Comparison of ENCODE assay signal across 21 cellular contexts in genomic region chr6:36526066-36526465, GRCh38. TPM values are rescaled to one million over a fixed set of nuclear protein-coding genes. Genes with fewer than 3 reads are reported as not detected.
DNase-seq lines count a peak whose midpoint lies in the region; ATAC-seq and TF ChIP-seq lines count a peak whose summit lies in the region.
"Had no signal": no experiment of that assay in that cellular context is flagged by ENCODE, and none has a peak within 500 bp of the region (broad histone marks: within the 10 kb centered on the region; RNA-seq: fewer than 3 reads in every experiment).

No MANE protein-coding gene starts in this region.

- TF ChIP-seq CTCF in Loucy (conservative IDR thresholded peaks at IDR 0.05; ENCODE audit: low read length), result no peak
- TF ChIP-seq CTCF in WTC11 (IDR thresholded peaks at IDR 0.05), result no peak
- TF ChIP-seq CTCF in osteocyte (IDR thresholded peaks at IDR 0.05), result no peak
- no peak for TF ChIP-seq CTCF in foreskin fibroblast (IDR thresholded peaks at IDR 0.05; ENCODE audit: low read depth, low read length)

- no peaks in the 10 kb centered on the region for H3K27me3 ChIP-seq in Loucy (ENCODE audit: insufficient read depth, low read length, poor library complexity, severe bottlenecking)
- H3K27me3 ChIP-seq: ascending aorta, thyroid gland had no signal

- no peak overlapping the region for H2AFZ ChIP-seq in Loucy (ENCODE audit: low read length)
- H2AFZ ChIP-seq: GM23248 had no signal

- H3K4me2 ChIP-seq in Loucy (ENCODE audit: low read depth, low read length, poor library complexity, severe bottlenecking), result peak overlapping the region; percentile 21
- H3K4me2 ChIP-seq: SK-N-SH had no signal

- CTCF ChIA-PET in activated naive CD4-positive, alpha-beta T cell treated with anti-CD3 and anti-CD28 coated beads for 36 hours (lab: Charles Lee), result interaction anchor here (0.6 to 1.0 kb wide), 2 partner anchors 12 to 66 kb away, joined by 3 read pairs; no protein-coding TSS in a partner anchor
- CTCF ChIA-PET in WTC11 (lab: Charles Lee), result interaction anchor here (0.7 kb wide), 1 partner anchor 97 kb away, joined by 4 read pairs; no protein-coding TSS in a partner anchor

- peaks cover 58% of the 10 kb centered on the region for H3K79me2 ChIP-seq in Loucy (ENCODE audit: insufficient read depth, low read length)

- H3K9me2 ChIP-seq in Loucy (replicated peaks; ENCODE audit: low read depth, low read length), result no peaks in the 10 kb centered on the region
- H3K9me2 ChIP-seq: SK-N-SH had no signal

- peaks cover 77% of the 10 kb centered on the region for H3K36me3 ChIP-seq in Loucy (ENCODE audit: insufficient read depth, low read length)

- H3K4me3 ChIP-seq in Loucy (ENCODE audit: low read length, poor library complexity, severe bottlenecking) (no peak overlapping the region), foreskin fibroblast (ENCODE audit: low read depth in 1 of 2, low read length in 2 of 2) (no peak overlapping the region)
- H3K4me3 ChIP-seq: ascending aorta, GM12878, GM23248, thyroid gland had no signal

- H3K4me3 Mint-ChIP-seq in activated naive CD4-positive, alpha-beta T cell treated with anti-CD3 and anti-CD28 coated beads for 36 hours, result no peak overlapping the region
- H3K4me3 Mint-ChIP-seq in WTC11 (no peak overlapping the region), osteocyte (ENCODE audit: unreplicated experiment) (no peak overlapping the region)
- H3K4me3 Mint-ChIP-seq: CD4-positive, alpha-beta T cell had no signal

- no peaks in the 10 kb centered on the region for H3K9me3 Mint-ChIP-seq in activated naive CD4-positive, alpha-beta T cell treated with anti-CD3 and anti-CD28 coated beads for 36 hours
- H3K9me3 Mint-ChIP-seq in WTC11 (no peaks in the 10 kb centered on the region), osteocyte (ENCODE audit: unreplicated experiment) (no peaks in the 10 kb centered on the region)
- H3K9me3 Mint-ChIP-seq: CD4-positive, alpha-beta T cell had no signal

- no peak overlapping the region for H3K9ac ChIP-seq in Loucy (ENCODE audit: low read depth, low read length, poor library complexity, severe bottlenecking)
- H3K9ac ChIP-seq: GM23248, SK-N-SH had no signal

- intact Hi-C loops in activated naive CD4-positive, alpha-beta T cell treated with anti-CD3 and anti-CD28 coated beads for 36 hours (cut with micrococcal nuclease), result no loop called here

- H3K4me1 ChIP-seq in Loucy (ENCODE audit: insufficient read depth, low read length, poor library complexity, severe bottlenecking), result peaks cover 14% of the 10 kb centered on the region
- H3K4me1 ChIP-seq: ascending aorta, thyroid gland had no signal

- peaks cover 35% of the 10 kb centered on the region for H3K4me1 Mint-ChIP-seq in activated naive CD4-positive, alpha-beta T cell treated with anti-CD3 and anti-CD28 coated beads for 36 hours (ENCODE audit: low read depth)
- H3K4me1 Mint-ChIP-seq in WTC11 (no peaks in the 10 kb centered on the region), osteocyte (ENCODE audit: unreplicated experiment) (peaks cover 12% of the 10 kb centered on the region)

- POLR2A ChIA-PET in WTC11 (lab: Charles Lee), result no interaction called here

- no peaks in the 10 kb centered on the region for H3K27me3 Mint-ChIP-seq in activated naive CD4-positive, alpha-beta T cell treated with anti-CD3 and anti-CD28 coated beads for 36 hours (ENCODE audit: low read depth)
- H3K27me3 Mint-ChIP-seq in WTC11 (ENCODE audit: low read depth), result no peaks in the 10 kb centered on the region
- no peaks in the 10 kb centered on the region for H3K27me3 Mint-ChIP-seq in osteocyte (ENCODE audit: unreplicated experiment)
- H3K27me3 Mint-ChIP-seq: CD4-positive, alpha-beta T cell had no signal

- peaks cover 27% of the 10 kb centered on the region for H4K20me1 ChIP-seq in Loucy (ENCODE audit: insufficient read depth, low read length, poor library complexity, severe bottlenecking)

- DNase-seq in activated naive CD4-positive, alpha-beta T cell treated with anti-CD3 and anti-CD28 coated beads for 36 hours, result no peak
- DNase-seq in activated naive CD4-positive, alpha-beta T cell treated with Interleukin-2 at 50 U/mL for 16 hours, result no peak
- DNase-seq in WTC11 (ENCODE audit: low spot score), result no peak
- DNase-seq in osteocyte (ENCODE audit: extremely low spot score, unreplicated experiment), result no peak
- DNase-seq in foreskin fibroblast, result no peak
- DNase-seq in NCI-H128 (lab: John Stamatoyannopoulos, UW; ENCODE audit: unreplicated experiment), result no peak
- DNase-seq: activated CD4-positive, alpha-beta T cell treated with anti-CD3 and anti-CD28 coated beads for 1 hour; CD4-positive, alpha-beta T cell; central memory CD4-positive, alpha-beta T cell; GM23248; mammary epithelial cell; NCI-H187 treated with DMSO at 0.1 percent for 48 hours; NCI-H226; SK-N-SH; T1000; thyroid gland had no signal

- H3K27ac Mint-ChIP-seq in activated naive CD4-positive, alpha-beta T cell treated with anti-CD3 and anti-CD28 coated beads for 36 hours, result peak overlapping the region; percentile 8
- peak overlapping the region; percentile 74 for H3K27ac Mint-ChIP-seq in WTC11
- H3K27ac Mint-ChIP-seq in osteocyte (ENCODE audit: unreplicated experiment), result peak overlapping the region; percentile 35

- peaks cover 31% of the 10 kb centered on the region for H3K36me3 Mint-ChIP-seq in activated naive CD4-positive, alpha-beta T cell treated with anti-CD3 and anti-CD28 coated beads for 36 hours (ENCODE audit: low read depth)
- peaks cover 29% of the 10 kb centered on the region for H3K36me3 Mint-ChIP-seq in WTC11
- peaks cover 38% of the 10 kb centered on the region for H3K36me3 Mint-ChIP-seq in osteocyte (ENCODE audit: unreplicated experiment)

- no peaks in the 10 kb centered on the region for H3K9me3 ChIP-seq in Loucy (ENCODE audit: insufficient read depth, low read depth, low read length)
- H3K9me3 ChIP-seq: ascending aorta, SK-N-SH, thyroid gland had no signal

- H3F3A ChIP-seq in Loucy (ENCODE audit: low read depth), result peaks cover 10% of the 10 kb centered on the region; the same call in 1 of the 2 replicates

- no peak for ATAC-seq in WTC11
- ATAC-seq in HG02759 (IDR thresholded peaks at IDR 0.05; ENCODE audit: unreplicated experiment), result no peak
- ATAC-seq: GM12878, sciatic nerve had no signal

TF ChIP-seq in WTC11, 78 proteins besides CTCF, POLR2A, EP300 and RAD21:
- TF ChIP-seq ZBTB21 (CRISPR knock-in tag; IDR thresholded peaks at IDR 0.05; ENCODE audit: borderline replicate concordance) (no peak), ELF4 (CRISPR knock-in tag; IDR thresholded peaks at IDR 0.05; ENCODE audit: low read depth) (no peak), ATF1 (CRISPR knock-in tag; IDR thresholded peaks at IDR 0.05) (no peak), GRHL2 (CRISPR knock-in tag; IDR thresholded peaks at IDR 0.05; ENCODE audit: insufficient replicate concordance, severe bottlenecking) (no peak), AR (CRISPR knock-in tag; IDR thresholded peaks at IDR 0.05) (no peak), NR3C1 (CRISPR knock-in tag; conservative IDR thresholded peaks at IDR 0.05; ENCODE audit: low read depth) (no peak), SOX15 (CRISPR knock-in tag; IDR thresholded peaks at IDR 0.05) (no peak), ESRRA (CRISPR knock-in tag; IDR thresholded peaks at IDR 0.05; ENCODE audit: borderline replicate concordance) (no peak), NFATC4 (CRISPR knock-in tag; IDR thresholded peaks at IDR 0.05) (no peak), FOXP1 (CRISPR knock-in tag; IDR thresholded peaks at IDR 0.05; ENCODE audit: borderline replicate concordance) (no peak)

RNA-seq across cellular contexts. Expression of gene STK38, which starts 21.2 kb away (rescaled TPM):
- total RNA-seq in activated naive CD4-positive, alpha-beta T cell treated with anti-CD3 and anti-CD28 coated beads for 36 hours, result 10 to 100 TPM; 23.6 to 24.4 TPM
- total RNA-seq in WTC11 (2021) (13.3 to 15.4 TPM (median 14.7 TPM) in 3 replicates), osteocyte (51.6 and 53.9 TPM in 2 replicates)

Comparison
In these comparisons a context has a peak if more than half of its experiments do, and no peak if none do; other contexts are left out.
1. H3K27ac Mint-ChIP-seq: peak in every context shown above with its lines; median percentile 74 in WTC11; 35 in osteocyte; 8 in activated naive CD4-positive, alpha-beta T cell treated with anti-CD3 and anti-CD28 coated beads for 36 hours.